1 cellular context compared by ENCODE assay signal in genomic region chr11:18728658-18729057, GRCh38.
TF ChIP-seq lines count a peak whose summit lies in the region.

No MANE protein-coding gene starts in this region.

TF ChIP-seq in H1, 55 proteins besides CTCF, POLR2A, EP300 and RAD21 (continued from another document):
- no peak for TF ChIP-seq SIX5 (IDR thresholded peaks at IDR 0.05; ENCODE audit: low read depth, low read length)
- TF ChIP-seq SP2 (IDR thresholded peaks at IDR 0.05; ENCODE audit: low read length), result no peak
- no peak for TF ChIP-seq EGR1 (IDR thresholded peaks at IDR 0.05; ENCODE audit: borderline replicate concordance, low read depth, low read length)
- TF ChIP-seq SP1 (IDR thresholded peaks at IDR 0.05; ENCODE audit: low read depth, low read length), result no peak
- TF ChIP-seq FOSL1 (IDR thresholded peaks at IDR 0.05; ENCODE audit: insufficient read depth, low read depth, low read length), result no peak
- no peak for TF ChIP-seq SAP30 (IDR thresholded peaks at IDR 0.05; ENCODE audit: insufficient read depth, insufficient replicate concordance, low read length)
- TF ChIP-seq TCF12 (IDR thresholded peaks at IDR 0.05; ENCODE audit: low read depth, low read length), result no peak
- no peak for TF ChIP-seq RNF2 (IDR thresholded peaks at IDR 0.05; ENCODE audit: borderline replicate concordance, low read depth, low read length, missing control alignments, poor library complexity, severe bottlenecking)
- TF ChIP-seq RFX5 (IDR thresholded peaks at IDR 0.05; ENCODE audit: borderline replicate concordance, low read depth, low read length), result no peak
- no peak for TF ChIP-seq POLR2AphosphoS5 (IDR thresholded peaks at IDR 0.05; ENCODE audit: low read depth, low read length)
- TF ChIP-seq CEBPB (IDR thresholded peaks at IDR 0.05; ENCODE audit: low read depth, low read length), result no peak
